17 cellular contexts compared by ENCODE assay signal in genomic region chr11:118006153-118006534, GRCh38. TPM values are rescaled to one million over a fixed set of nuclear protein-coding genes. Genes with fewer than 3 reads are reported as not detected.
A peak's percentile ranks its signal among the peaks of the same experiment; 100 is the strongest.
DNase-seq lines count a peak whose midpoint lies in the region; ATAC-seq and TF ChIP-seq lines count a peak whose summit lies in the region.
"Had no signal": no experiment of that assay in that cellular context is flagged by ENCODE, and none has a peak within 500 bp of the region (broad histone marks: within the 10 kb centered on the region; RNA-seq: fewer than 3 reads in every experiment).

No MANE protein-coding gene starts in this region.

- H3K36me3 Mint-ChIP-seq in activated naive CD8-positive, alpha-beta T cell treated with anti-CD3 and anti-CD28 coated beads, Interleukin-2, amount 10 ng/mL, durations not matched to agents 7 days and 5 days: peaks cover 25% of the 10 kb centered on the region
- peaks cover 20% of the 10 kb centered on the region for H3K36me3 Mint-ChIP-seq in activated naive CD8-positive, alpha-beta T cell treated with anti-CD3 and anti-CD28 coated beads for 36 hours
- H3K36me3 Mint-ChIP-seq in effector memory CD8-positive, alpha-beta T cell (ENCODE audit: insufficient read depth): peaks cover 28% of the 10 kb centered on the region
- peaks cover 17 to 25% of the 10 kb centered on the region in 2 donors for H3K36me3 Mint-ChIP-seq in stimulated activated naive B cell treated with anti-CD40 and anti-IgM and Interleukin-4, amounts not matched to agents 10 μg/mL and 1 μg/mL and 100 μg/mL, for 72 hours
- H3K36me3 Mint-ChIP-seq: mesothelial cell of epicardium had no signal

- no peaks in the 10 kb centered on the region for H3K79me2 ChIP-seq in OCI-LY7 (ENCODE audit: insufficient read depth, low read depth, low read length)

- no peak for TF ChIP-seq CTCF in OCI-LY7 (conservative IDR thresholded peaks at IDR 0.05; ENCODE audit: low read length)

- H3K9me3 Mint-ChIP-seq in activated naive CD8-positive, alpha-beta T cell treated with anti-CD3 and anti-CD28 coated beads, Interleukin-2, amount 10 ng/mL, durations not matched to agents 7 days and 5 days: peaks cover 5% of the 10 kb centered on the region
- peaks cover 11% of the 10 kb centered on the region for H3K9me3 Mint-ChIP-seq in activated naive CD8-positive, alpha-beta T cell treated with anti-CD3 and anti-CD28 coated beads for 36 hours
- peaks cover 0 to 4% of the 10 kb centered on the region in 2 donors for H3K9me3 Mint-ChIP-seq in effector memory CD8-positive, alpha-beta T cell
- H3K9me3 Mint-ChIP-seq in stimulated activated naive B cell treated with anti-CD40 and anti-IgM and Interleukin-4, amounts not matched to agents 10 μg/mL and 1 μg/mL and 100 μg/mL, for 72 hours: peaks cover 4 to 7% of the 10 kb centered on the region in 2 donors

- CTCF ChIA-PET in OCI-LY7 (lab: Charles Lee; ENCODE audit: unreplicated experiment): interaction anchor here (2.3 kb wide), 1 partner anchor 19 kb away, joined by 13 read pairs; the partner anchor contains the start of gene IL10RA

- no peak for ATAC-seq in activated naive CD8-positive, alpha-beta T cell treated with anti-CD3 and anti-CD28 coated beads, Interleukin-2, amount 10 ng/mL, durations not matched to agents 7 days and 5 days (ENCODE audit: low read depth)
- ATAC-seq in effector memory CD8-positive, alpha-beta T cell (replicated peaks): no peak
- no peak for ATAC-seq in stimulated activated naive B cell treated with anti-CD40 and anti-IgM and Interleukin-4, amounts not matched to agents 10 μg/mL and 1 μg/mL and 100 μg/mL, for 72 hours (replicated peaks)
- ATAC-seq in HG03175 (IDR thresholded peaks at IDR 0.05; ENCODE audit: unreplicated experiment): no peak

- peak overlapping the region; percentile 63 for H3K4me2 ChIP-seq in OCI-LY7 (ENCODE audit: low read length)

- no TSS peak for BruUV-seq in OCI-LY7 (replicated peaks; lab: Mats Ljungman, UMichigan)

- H3K9me2 ChIP-seq in OCI-LY7 (ENCODE audit: insufficient read depth, low read length): no peaks in the 10 kb centered on the region

- H3K27ac ChIP-seq in OCI-LY7 (ENCODE audit: low read depth, low read length, poor library complexity, severe bottlenecking): peak overlapping the region; percentile 99

- peak overlapping the region; percentile 42 for H3K4me3 Mint-ChIP-seq in activated naive CD8-positive, alpha-beta T cell treated with anti-CD3 and anti-CD28 coated beads, Interleukin-2, amount 10 ng/mL, durations not matched to agents 7 days and 5 days
- H3K4me3 Mint-ChIP-seq in activated naive CD8-positive, alpha-beta T cell treated with anti-CD3 and anti-CD28 coated beads for 36 hours: no peak overlapping the region
- H3K4me3 Mint-ChIP-seq in effector memory CD8-positive, alpha-beta T cell: peak overlapping the region; percentile 0 to 76
- H3K4me3 Mint-ChIP-seq in stimulated activated naive B cell treated with anti-CD40 and anti-IgM and Interleukin-4, amounts not matched to agents 10 μg/mL and 1 μg/mL and 100 μg/mL, for 72 hours: no peak overlapping the region
- H3K4me3 Mint-ChIP-seq: mesothelial cell of epicardium had no signal

- H4K20me1 ChIP-seq in OCI-LY7 (ENCODE audit: insufficient read depth, low read length): no peaks in the 10 kb centered on the region

- no peaks in the 10 kb centered on the region for H3K36me3 ChIP-seq in OCI-LY7 (ENCODE audit: insufficient read depth, low read length)
- H3K36me3 ChIP-seq: neutrophil, sigmoid colon had no signal

- POLR2A ChIA-PET in activated naive CD8-positive, alpha-beta T cell treated with anti-CD3 and anti-CD28 coated beads, Interleukin-2, amount 10 ng/mL, durations not matched to agents 7 days and 5 days (lab: Charles Lee): interaction anchor here (2.0 to 32.4 kb wide), 5 partner anchors 9 to 55 kb away, joined by 22 to 608 read pairs (median 109); partner anchors contain the start of gene IL10RA
- POLR2A ChIA-PET in OCI-LY7 (lab: Charles Lee): interaction anchor here (1.2 to 6.7 kb wide), 4 partner anchors 9 to 40 kb away, joined by 3 to 59 read pairs (median 8); partner anchors contain the start of gene IL10RA

- H3K9me3 ChIP-seq in OCI-LY7 (ENCODE audit: low read length): no peaks in the 10 kb centered on the region
- H3K9me3 ChIP-seq: neutrophil, sigmoid colon had no signal

- H3K4me3 ChIP-seq in OCI-LY7 (ENCODE audit: low read depth, low read length, poor library complexity, severe bottlenecking): no peak overlapping the region
- H3K4me3 ChIP-seq: sigmoid colon had no signal

- H3K27me3 Mint-ChIP-seq in activated naive CD8-positive, alpha-beta T cell treated with anti-CD3 and anti-CD28 coated beads, Interleukin-2, amount 10 ng/mL, durations not matched to agents 7 days and 5 days: no peaks in the 10 kb centered on the region
- H3K27me3 Mint-ChIP-seq in activated naive CD8-positive, alpha-beta T cell treated with anti-CD3 and anti-CD28 coated beads for 36 hours: no peaks in the 10 kb centered on the region
- no peaks in the 10 kb centered on the region for H3K27me3 Mint-ChIP-seq in effector memory CD8-positive, alpha-beta T cell
- H3K27me3 Mint-ChIP-seq in stimulated activated naive B cell treated with anti-CD40 and anti-IgM and Interleukin-4, amounts not matched to agents 10 μg/mL and 1 μg/mL and 100 μg/mL, for 72 hours: no peaks in the 10 kb centered on the region

- DNase-seq in activated naive CD8-positive, alpha-beta T cell treated with anti-CD3 and anti-CD28 coated beads, Interleukin-2, amount 10 ng/mL, durations not matched to agents 7 days and 5 days: no peak
- DNase-seq in activated naive CD8-positive, alpha-beta T cell treated with anti-CD3 and anti-CD28 coated beads for 36 hours: no peak
- DNase-seq in OCI-LY7 (ENCODE audit: low spot score) (no peak), NCI-H1105 treated with DMSO at 0.1 percent for 48 hours (lab: John Stamatoyannopoulos, UW) (no peak)
- no peak for DNase-seq in effector memory CD8-positive, alpha-beta T cell
- no peak for DNase-seq in stimulated activated naive B cell treated with anti-CD40 and anti-IgM and Interleukin-4, amounts not matched to agents 10 μg/mL and 1 μg/mL and 100 μg/mL, for 72 hours
- no peak for DNase-seq in activated CD4-positive, alpha-beta T cell treated with anti-CD3 and anti-CD28 coated beads for 48 hours
- DNase-seq: effector CD4-positive, alpha-beta T cell; kidney; NCI-H2029; NCI-H510A; sigmoid colon; stimulated activated CD4-positive, alpha-beta T cell treated with anti-CD3 and anti-CD28 coated beads, Interleukin-2, amount 100 ng/mL, for 48 hours had no signal

- H3K4me1 Mint-ChIP-seq in activated naive CD8-positive, alpha-beta T cell treated with anti-CD3 and anti-CD28 coated beads, Interleukin-2, amount 10 ng/mL, durations not matched to agents 7 days and 5 days: peaks cover 90% of the 10 kb centered on the region
- peaks cover 92% of the 10 kb centered on the region for H3K4me1 Mint-ChIP-seq in activated naive CD8-positive, alpha-beta T cell treated with anti-CD3 and anti-CD28 coated beads for 36 hours
- H3K4me1 Mint-ChIP-seq in effector memory CD8-positive, alpha-beta T cell (ENCODE audit: low read depth in 2 of 2): peaks cover 87 to 94% of the 10 kb centered on the region in 2 donors
- peaks cover 86 to 100% of the 10 kb centered on the region in 2 donors for H3K4me1 Mint-ChIP-seq in stimulated activated naive B cell treated with anti-CD40 and anti-IgM and Interleukin-4, amounts not matched to agents 10 μg/mL and 1 μg/mL and 100 μg/mL, for 72 hours

- no peak overlapping the region for H2AFZ ChIP-seq in OCI-LY7 (ENCODE audit: low read length)

- H3K27ac Mint-ChIP-seq in activated naive CD8-positive, alpha-beta T cell treated with anti-CD3 and anti-CD28 coated beads, Interleukin-2, amount 10 ng/mL, durations not matched to agents 7 days and 5 days: peak overlapping the region; percentile 96
- no peak overlapping the region for H3K27ac Mint-ChIP-seq in activated naive CD8-positive, alpha-beta T cell treated with anti-CD3 and anti-CD28 coated beads for 36 hours
- peak overlapping the region; percentile 85 to 87 for H3K27ac Mint-ChIP-seq in effector memory CD8-positive, alpha-beta T cell
- peak overlapping the region; percentile 94 for H3K27ac Mint-ChIP-seq in stimulated activated naive B cell treated with anti-CD40 and anti-IgM and Interleukin-4, amounts not matched to agents 10 μg/mL and 1 μg/mL and 100 μg/mL, for 72 hours
- H3K27ac Mint-ChIP-seq: mesothelial cell of epicardium had no signal

- intact Hi-C loops in OCI-LY7 (cut with micrococcal nuclease; ENCODE audit: unreplicated experiment): loop anchor here (5.0 kb wide), 1 partner anchor 431 kb away; the partner anchor contains the start of gene KMT2A

- peaks cover 93% of the 10 kb centered on the region for H3K4me1 ChIP-seq in OCI-LY7 (ENCODE audit: insufficient read depth, low read length, poor library complexity, severe bottlenecking)
- H3K4me1 ChIP-seq: sigmoid colon had no signal

RNA-seq across cellular contexts. Expression of gene IL10RA, which starts 19.9 kb away (rescaled TPM):
- 100 to 1,000 TPM; 304 TPM for total RNA-seq in activated naive CD8-positive, alpha-beta T cell treated with anti-CD3 and anti-CD28 coated beads, Interleukin-2, amount 10 ng/mL, durations not matched to agents 7 days and 5 days
- 10 to 100 TPM; 39.6 to 41.2 TPM for total RNA-seq in activated naive CD8-positive, alpha-beta T cell treated with anti-CD3 and anti-CD28 coated beads for 36 hours
- 8.2 and 15.7 TPM in 2 replicates for total RNA-seq in OCI-LY7 (2014; rRNA removed; shearing (Covaris generic))
- 18.3 and 25.2 TPM in 2 replicates for total RNA-seq in OCI-LY7 (2022)
- total RNA-seq: bronchial epithelial cell had no signal

Comparison
In these comparisons a context has a peak if more than half of its experiments do, and no peak if none do; other contexts are left out.
1. H3K4me3 Mint-ChIP-seq: peak in activated naive CD8-positive, alpha-beta T cell treated with anti-CD3 and anti-CD28 coated beads, Interleukin-2, amount 10 ng/mL, durations not matched to agents 7 days and 5 days (single experiment) and effector memory CD8-positive, alpha-beta T cell (2 of 2); none in activated naive CD8-positive, alpha-beta T cell treated with anti-CD3 and anti-CD28 coated beads for 36 hours (single experiment) and stimulated activated naive B cell treated with anti-CD40 and anti-IgM and Interleukin-4, amounts not matched to agents 10 μg/mL and 1 μg/mL and 100 μg/mL, for 72 hours (0 of 2).
2. RNA of gene IL10RA, which starts 19.9 kb away (total RNA-seq): 304 TPM in activated naive CD8-positive, alpha-beta T cell treated with anti-CD3 and anti-CD28 coated beads, Interleukin-2, amount 10 ng/mL, durations not matched to agents 7 days and 5 days; 39.6 to 41.2 TPM in activated naive CD8-positive, alpha-beta T cell treated with anti-CD3 and anti-CD28 coated beads for 36 hours and 8.2 to 25.2 TPM in OCI-LY7; every median in the first group is over 4 times any median in the second.